18 cellular contexts compared by ENCODE assay signal in genomic region chr11:121191787-121192186, GRCh38.
"Had no signal": no experiment of that assay in that cellular context is flagged by ENCODE, and none has a peak within 500 bp of the region (broad histone marks: within the 10 kb centered on the region; RNA-seq: fewer than 3 reads in every experiment).

No MANE protein-coding gene starts in this region.

- H3K9me3 Mint-ChIP-seq: activated naive CD4-positive, alpha-beta T cell treated with anti-CD3 and anti-CD28 coated beads for 36 hours; activated T-cell treated with anti-CD3 and anti-CD28 coated beads, Interleukin-2, amount 50 U/mL, for 72 hours; mesothelial cell of epicardium; stimulated activated naive B cell treated with anti-CD40 and anti-IgM and Interleukin-4, amounts not matched to agents 10 μg/mL and 1 μg/mL and 100 μg/mL, for 72 hours; WTC11 had no signal

- H2AFZ ChIP-seq: parathyroid adenoma had no signal

- DNase-seq: activated CD4-positive, alpha-beta T cell treated with anti-CD3 and anti-CD28 coated beads, Interleukin-2, amount 50 U/mL, for 4 hours; activated effector memory CD4-positive, alpha-beta T cell treated with Interleukin-2 at 50 U/mL for 16 hours; activated naive CD4-positive, alpha-beta T cell treated with anti-CD3 and anti-CD28 coated beads for 36 hours; activated T-cell treated with anti-CD3 and anti-CD28 coated beads, Interleukin-2, amount 50 U/mL, for 72 hours; cortex of kidney; left lung; mammary epithelial cell; naive thymus-derived CD8-positive, alpha-beta T cell; stimulated activated CD4-positive, alpha-beta T cell treated with anti-CD3 and anti-CD28 coated beads, Interleukin-15, amount 100 ng/mL, for 24 hours; stimulated activated CD8-positive, alpha-beta memory T cell treated with anti-CD3 and anti-CD28 coated beads, Interleukin-4, amount 100 ng/mL, for 48 hours; stimulated activated naive B cell treated with anti-CD40 and anti-IgM and Interleukin-4, amounts not matched to agents 10 μg/mL and 1 μg/mL and 100 μg/mL, for 72 hours; T-helper 9 cell; transverse colon; uterus had no signal

- H3K36me3 Mint-ChIP-seq: mesothelial cell of epicardium had no signal

- H3K9ac ChIP-seq: parathyroid adenoma had no signal

- H3K27ac Mint-ChIP-seq: activated naive CD4-positive, alpha-beta T cell treated with anti-CD3 and anti-CD28 coated beads for 36 hours; activated T-cell treated with anti-CD3 and anti-CD28 coated beads, Interleukin-2, amount 50 U/mL, for 72 hours; mesothelial cell of epicardium; naive thymus-derived CD8-positive, alpha-beta T cell; stimulated activated naive B cell treated with anti-CD40 and anti-IgM and Interleukin-4, amounts not matched to agents 10 μg/mL and 1 μg/mL and 100 μg/mL, for 72 hours; WTC11 had no signal

- H3K27me3 ChIP-seq: uterus had no signal

- H3K4me3 ChIP-seq: left lung, smooth muscle cell, transverse colon, uterus had no signal

- H3K4me3 Mint-ChIP-seq: activated naive CD4-positive, alpha-beta T cell treated with anti-CD3 and anti-CD28 coated beads for 36 hours; activated T-cell treated with anti-CD3 and anti-CD28 coated beads, Interleukin-2, amount 50 U/mL, for 72 hours; mesothelial cell of epicardium; naive thymus-derived CD8-positive, alpha-beta T cell; stimulated activated naive B cell treated with anti-CD40 and anti-IgM and Interleukin-4, amounts not matched to agents 10 μg/mL and 1 μg/mL and 100 μg/mL, for 72 hours; WTC11 had no signal

- H3K4me1 ChIP-seq: parathyroid adenoma, transverse colon, uterus had no signal

- H3K27ac ChIP-seq: left lung, parathyroid adenoma, transverse colon, uterus had no signal

- H3K4me2 ChIP-seq: smooth muscle cell had no signal

- H3K9me3 ChIP-seq: left lung, transverse colon, uterus had no signal

- H3K36me3 ChIP-seq: left lung, transverse colon, uterus had no signal
